8 cellular contexts compared by ENCODE assay signal in genomic region chr16:28193530-28194423, GRCh38. TPM values are rescaled to one million over a fixed set of nuclear protein-coding genes. Genes with fewer than 3 reads are reported as not detected.
A peak's percentile ranks its signal among the peaks of the same experiment; 100 is the strongest.
DNase-seq lines count a peak whose midpoint lies in the region; ATAC-seq, FAIRE-seq and TF ChIP-seq lines count a peak whose summit lies in the region.

No MANE protein-coding gene starts in this region.

- TF ChIP-seq POLR2A in NB4 (IDR thresholded peaks at IDR 0.05; ENCODE audit: extremely low read depth, insufficient read length) = no peak
- no peak for TF ChIP-seq POLR2A in K562 (conservative IDR thresholded peaks at IDR 0.05)

- H3K27ac Mint-ChIP-seq in natural killer cell = peak overlapping the region; percentile 94 to 96

- POLR2A ChIA-PET in K562 (lab: Yijun Ruan, JAX) = interaction anchor here (0.7 to 3.5 kb wide), 6 partner anchors 8 to 18 kb away, joined by 3 to 21 read pairs (median 6); partner anchors contain the start of gene XPO6

- no peak overlapping the region for H2AFZ ChIP-seq in K562 (ENCODE audit: low read depth, low read length)

- no peak overlapping the region for H3K4me2 ChIP-seq in K562 (ENCODE audit: insufficient read depth, low read length)

- TF ChIP-seq CTCF in NB4 (IDR thresholded peaks at IDR 0.05; ENCODE audit: low read depth, low read length) (no peak), K562 (IDR thresholded peaks at IDR 0.05 in 2 of 3, conservative IDR thresholded peaks at IDR 0.05 in 1 of 3; ENCODE audit: insufficient read depth in 2 of 3, low read depth in 1 of 3, low read length in 3 of 3) (no peak), natural killer cell (IDR thresholded peaks at IDR 0.05) (no peak)

- H3K9ac ChIP-seq in K562 (ENCODE audit: insufficient read depth in 1 of 2, low read depth in 2 of 2, low read length in 2 of 2) = no peak overlapping the region

- FAIRE-seq in K562 (lab: Jason Lieb, UNC) = no peak

- H3K79me2 ChIP-seq in K562 (ENCODE audit: control insufficient read depth, insufficient read depth, low read length) = peaks cover 96% of the 10 kb centered on the region

- no peaks in the 10 kb centered on the region; the same call in 1 of the 2 replicates for H3K9me3 ChIP-seq in K562 (replicated peaks; ENCODE audit: control insufficient read depth, insufficient read depth, low read depth, low read length)

- no peak for TF ChIP-seq RAD21 in K562 (CRISPR knock-in tag; conservative IDR thresholded peaks at IDR 0.05 in 1 of 2, IDR thresholded peaks at IDR 0.05 in 1 of 2)

- peaks cover 56 to 75% of the 10 kb centered on the region in 2 donors for H3K4me1 Mint-ChIP-seq in natural killer cell

- BruUV-seq in K562 (replicated peaks; lab: Mats Ljungman, UMichigan) = no TSS peak

- H3K4me3 ChIP-seq in NB4 (ENCODE audit: low read depth, low read length) (no peak overlapping the region), K562 (no peak overlapping the region)

- no peak overlapping the region for H3K27ac ChIP-seq in K562 (ENCODE audit: extremely low read depth, low read depth, low read length)

- in situ Hi-C loops in K562 (cut with MboI) = no loop called here

- DNase-seq in COLO829 (ENCODE audit: low spot score) (peak; percentile 48), NB4 (ENCODE audit: low read depth) (peak; percentile 53), K562 (ENCODE audit: extremely low read depth in 1 of 4, low spot score in 3 of 4) (no peak), natural killer cell (no peak), NCI-H146 (lab: John Stamatoyannopoulos, UW) (no peak), SKM-1 treated with dmso at 0.1 percent for 144 hours (lab: John Stamatoyannopoulos, UW; ENCODE audit: unreplicated experiment) (no peak), DMS79 (lab: John Stamatoyannopoulos, UW) (no peak)

- peaks cover 25% of the 10 kb centered on the region for H4K20me1 ChIP-seq in K562 (replicated peaks; ENCODE audit: control insufficient read depth, insufficient read depth, low read length)

- CTCF ChIA-PET in K562 (lab: Yijun Ruan, JAX; ENCODE audit: low intra/inter-chr PET ratio) = no interaction called here

- no peak for TF ChIP-seq EP300 in K562 (IDR thresholded peaks at IDR 0.05; ENCODE audit: low read length)

- intact Hi-C loops in K562 (cut with micrococcal nuclease) (no loop called here), natural killer cell (cut with micrococcal nuclease) (no loop called here)

- no peaks in the 10 kb centered on the region for H3K27me3 ChIP-seq in K562 (ENCODE audit: control insufficient read depth in 2 of 2, insufficient read depth in 2 of 2, low read length in 2 of 2)

- peak; percentile 17 for ATAC-seq in GM21576 (IDR thresholded peaks at IDR 0.05; ENCODE audit: unreplicated experiment)
- ATAC-seq in K562 = no peak; the same call in 2 of the 3 replicates
- ATAC-seq in natural killer cell = peak in 2 of 3 donors; percentile 11 to 36

- H3K36me3 ChIP-seq in K562 (ENCODE audit: control insufficient read depth, insufficient read depth, low read length) = peaks cover 69% of the 10 kb centered on the region

- H3K27me3 Mint-ChIP-seq in natural killer cell (ENCODE audit: low read depth in 2 of 2) = no peaks in the 10 kb centered on the region

- H3K4me3 Mint-ChIP-seq in natural killer cell = peak overlapping the region; percentile 80

- 76% methylated on average over 14 of the region's 14 CpGs for WGBS in K562 (ENCODE audit: insufficient coverage, low coverage, missing lambda C conversion rate)

- H3K9me3 Mint-ChIP-seq in natural killer cell = no peaks in the 10 kb centered on the region

- H3K36me3 Mint-ChIP-seq in natural killer cell = no peaks in the 10 kb centered on the region

- no peaks in the 10 kb centered on the region for H3K9me1 ChIP-seq in K562 (ENCODE audit: control insufficient read depth, insufficient read depth, low read length)

- peaks cover 3 to 10% of the 10 kb centered on the region in 2 experiments; a peak in 2 of 5 replicates for H3K4me1 ChIP-seq in K562 (replicated peaks in 1 of 2; ENCODE audit: control insufficient read depth in 2 of 2, insufficient read depth in 2 of 2, low read length in 2 of 2)

TF ChIP-seq in K562, 482 proteins besides CTCF, POLR2A, EP300 and RAD21:
- TF ChIP-seq ZC3H11A (IDR thresholded peaks at IDR 0.05; ENCODE audit: low read depth, low read length) (no peak), PRDM10 (IDR thresholded peaks at IDR 0.05; ENCODE audit: partially characterized antibody) (peak; percentile 15), CREM (IDR thresholded peaks at IDR 0.05; ENCODE audit: low read depth) (peak; percentile 17; the same call in 1 of the 2 replicates)
TF ChIP-seq in K562: peak in this region for 2.

RNA-seq across cellular contexts. Expression of gene XPO6, which starts 18.0 kb away (rescaled TPM):
- total RNA-seq in K562 (2011; cell fraction: chromatin; rRNA removed; ENCODE audit: low replicate concordance) = 514 and 616 TPM in 2 replicates
- total RNA-seq in K562 (2011; cell fraction: nucleolus; rRNA removed) = 268 and 281 TPM in 2 replicates
- total RNA-seq in K562 (2011; cell fraction: nucleoplasm; rRNA removed) = 282 and 295 TPM in 2 replicates
- total RNA-seq in K562 (2014; rRNA removed) = 121 and 136 TPM in 2 replicates
- total RNA-seq in K562 (2014; rRNA removed; fragmentation: Illumina TruSeq; extraction: Trizol) = 90.7 and 104 TPM in 2 replicates
- total RNA-seq in K562 (2015; rRNA removed; fragmentation: Illumina TruSeq; extraction: Trizol) = 101 and 104 TPM in 2 replicates
- total RNA-seq in K562 (2021) = 196 and 204 TPM in 2 replicates
- 160 and 184 TPM in 2 replicates for polyA plus RNA-seq in K562 (2011; rRNA removed)
- 233 and 372 TPM in 2 replicates for polyA plus RNA-seq in K562 (2011; cell fraction: cytosol; rRNA removed)
- 242 and 339 TPM in 2 replicates for polyA plus RNA-seq in K562 (2011; cell fraction: nucleus; rRNA removed)
- 107 and 149 TPM in 2 replicates for polyA plus RNA-seq in K562 (2012)
- 154 and 180 TPM in 2 replicates for polyA plus RNA-seq in K562 (2014; fragmentation: Illumina TruSeq; extraction: Trizol)
- 10 to 100 TPM; 11.2 to 31.0 TPM for polyA plus RNA-seq in K562 (2014; fragmentation: Nextera tagmentation; extraction: Ambion mirVana)
- polyA plus RNA-seq in K562 (2014; rRNA removed) = 119 and 141 TPM in 2 replicates
- polyA minus RNA-seq in K562 (2011; rRNA and poly(A)+ RNA removed) = 205 and 308 TPM in 2 replicates
- 160 and 194 TPM in 2 replicates for polyA minus RNA-seq in K562 (2011; cell fraction: cytosol; rRNA and poly(A)+ RNA removed)
- 200 and 231 TPM in 2 replicates for polyA minus RNA-seq in K562 (2011; cell fraction: nucleus; rRNA and poly(A)+ RNA removed)
- total RNA-seq in natural killer cell = 100 to 1,000 TPM; 233 to 321 (median 240) TPM

Comparison
In these comparisons a context has a peak if more than half of its experiments do, and no peak if none do; other contexts are left out.
1. DNase-seq: peak in COLO829 (single experiment) and NB4 (single experiment); none in K562 (0 of 4), natural killer cell (single experiment), NCI-H146 (single experiment), SKM-1 treated with dmso at 0.1 percent for 144 hours (single experiment) and DMS79 (single experiment).